19 cellular contexts compared by ENCODE assay signal in the genomic region with DNA sequence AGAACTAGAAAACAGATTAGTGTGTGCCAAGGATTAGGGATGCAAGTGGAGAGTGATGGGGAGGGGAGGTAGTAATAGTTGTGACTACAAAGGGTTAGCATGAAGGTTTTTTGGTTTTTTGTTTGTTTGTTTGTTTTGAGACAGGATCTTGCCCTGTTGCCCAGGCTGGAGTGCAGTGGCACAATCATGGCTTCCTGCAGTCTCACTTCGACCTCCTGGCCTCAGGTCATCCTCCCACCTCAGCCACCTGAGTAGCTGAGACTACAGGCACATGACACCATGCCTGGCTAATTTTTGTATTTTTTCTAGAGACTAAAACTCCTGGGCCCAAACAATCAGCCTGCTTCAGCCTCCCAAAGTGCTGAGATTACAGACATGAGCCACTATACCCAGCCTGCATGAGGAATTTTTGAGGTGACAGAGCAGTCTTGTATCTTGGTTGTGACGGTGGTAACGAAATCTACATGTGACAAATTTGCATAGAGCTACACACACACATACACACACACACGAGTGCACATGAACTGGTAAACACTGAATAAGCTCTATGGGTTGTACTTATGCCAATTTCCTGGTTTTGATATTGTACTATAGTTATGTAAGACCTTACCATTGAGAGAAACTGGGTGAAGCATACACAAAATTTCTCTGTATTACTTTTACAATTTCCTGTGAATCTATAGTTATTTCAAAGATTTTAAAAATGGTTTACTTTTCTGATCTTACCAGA. TPM values are rescaled to one million over a fixed set of nuclear protein-coding genes. Genes with fewer than 3 reads are reported as not detected.
DNase-seq lines count a peak whose midpoint lies in the region; ATAC-seq and TF ChIP-seq lines count a peak whose summit lies in the region.
"Had no signal": no experiment of that assay in that cellular context is flagged by ENCODE, and none has a peak within 500 bp of the region (broad histone marks: within the 10 kb centered on the region; RNA-seq: fewer than 3 reads in every experiment).

No MANE protein-coding gene starts in this region.

- TF ChIP-seq CTCF in LNCaP clone FGC (IDR thresholded peaks at IDR 0.05; ENCODE audit: control insufficient read depth, extremely low read depth, insufficient read depth) (no peak), right lobe of liver (IDR thresholded peaks at IDR 0.05) (no peak), parathyroid adenoma (IDR thresholded peaks at IDR 0.05) (no peak), MM.1S (IDR thresholded peaks at IDR 0.05; ENCODE audit: low read length) (no peak)

- H3K27ac ChIP-seq in right lobe of liver: peak overlapping the region in 2 of 3 donors; percentile 1 to 12
- H3K27ac ChIP-seq in parathyroid adenoma: no peak overlapping the region
- H3K27ac ChIP-seq in MM.1S (ENCODE audit: low read length): no peak overlapping the region

- no peak for TF ChIP-seq POLR2A in right lobe of liver (IDR thresholded peaks at IDR 0.05)

- H3K36me3 ChIP-seq in right lobe of liver (no peaks in the 10 kb centered on the region), parathyroid adenoma (ENCODE audit: control insufficient read depth, insufficient read depth, low read length) (no peaks in the 10 kb centered on the region), MM.1S (replicated peaks; ENCODE audit: insufficient read depth, low read length) (no peaks in the 10 kb centered on the region)
- H3K36me3 ChIP-seq: BE2C had no signal

- peaks cover 0 to 56% (median 22%) of the 10 kb centered on the region in 4 donors for H3K4me1 ChIP-seq in right lobe of liver
- peaks cover 8% of the 10 kb centered on the region for H3K4me1 ChIP-seq in parathyroid adenoma
- no peaks in the 10 kb centered on the region for H3K4me1 ChIP-seq in MM.1S (ENCODE audit: low read length)

- intact Hi-C loops in right lobe of liver (cut with DNase I): no loop called here

- peak; percentile 22 for ATAC-seq in esophagus mucosa
- peak; percentile 41 to 81 (median 66) for ATAC-seq in right lobe of liver
- no peak for ATAC-seq in GM21528 (IDR thresholded peaks at IDR 0.05; ENCODE audit: low FRiP score, unreplicated experiment)
- ATAC-seq: HCT116 had no signal

- H3K9me3 ChIP-seq in right lobe of liver: no peaks in the 10 kb centered on the region
- H3K9me3 ChIP-seq in parathyroid adenoma (ENCODE audit: control insufficient read depth, low read length): no peaks in the 10 kb centered on the region
- no peaks in the 10 kb centered on the region for H3K9me3 ChIP-seq in MM.1S (replicated peaks; ENCODE audit: insufficient read depth, low read length)
- H3K9me3 ChIP-seq: BE2C had no signal

- H2AFZ ChIP-seq in parathyroid adenoma (peak overlapping the region; percentile 53), MM.1S (ENCODE audit: low read length) (no peak overlapping the region)

- no peaks in the 10 kb centered on the region for H3F3A ChIP-seq in MM.1S (ENCODE audit: insufficient read depth, low read length)

- H3K4me3 ChIP-seq in LNCaP clone FGC (ENCODE audit: low read depth, low read length) (no peak overlapping the region), right lobe of liver (no peak overlapping the region), parathyroid adenoma (ENCODE audit: low read depth, low read length) (no peak overlapping the region), MM.1S (ENCODE audit: low read length) (no peak overlapping the region)

- no peaks in the 10 kb centered on the region for H3K9me2 ChIP-seq in MM.1S (replicated peaks; ENCODE audit: insufficient read depth, low read length)

- WGBS in right lobe of liver (ENCODE audit: insufficient coverage, low coverage, low lambda C conversion rate, missing lambda C conversion rate): 31% methylated on average over 4 of the region's 4 CpGs

- H3K79me2 ChIP-seq in parathyroid adenoma: no peaks in the 10 kb centered on the region
- no peaks in the 10 kb centered on the region for H3K79me2 ChIP-seq in MM.1S (ENCODE audit: low read length)

- H3K27me3 ChIP-seq in right lobe of liver (no peaks in the 10 kb centered on the region), parathyroid adenoma (ENCODE audit: control insufficient read depth, insufficient read depth, low read length) (no peaks in the 10 kb centered on the region), MM.1S (replicated peaks; ENCODE audit: insufficient read depth, low read length) (no peaks in the 10 kb centered on the region)
- H3K27me3 ChIP-seq: BE2C had no signal

- peak; percentile 23 for DNase-seq in LNCaP clone FGC (ENCODE audit: low read depth)
- no peak for DNase-seq in right lobe of liver
- no peak for DNase-seq in EL
- DNase-seq in MM.1S: no peak
- DNase-seq: BE2C; C1 segment of cervical spinal cord; CD4-positive, CD25-positive, alpha-beta regulatory T cell; CD8-positive, alpha-beta memory T cell; COR-L47; DMS 273 treated with DMSO at 0.1 percent for 48 hours; DMS53; DND-41; GOT3; H7; HFFc6 had no signal

- no peak overlapping the region for H3K4me2 ChIP-seq in parathyroid adenoma (ENCODE audit: low read length)
- no peak overlapping the region for H3K4me2 ChIP-seq in MM.1S (ENCODE audit: low read depth, low read length)

- H3K9ac ChIP-seq in parathyroid adenoma (no peak overlapping the region), MM.1S (ENCODE audit: low read length) (no peak overlapping the region)

- no peaks in the 10 kb centered on the region for H4K20me1 ChIP-seq in MM.1S (ENCODE audit: insufficient read depth, low read length)

RNA-seq across cellular contexts. Expression of a gene that starts 59.6 kb away (rescaled TPM):
- 34.6 TPM for total RNA-seq in esophagus mucosa
- total RNA-seq in right lobe of liver: 10 to 100 TPM; 36.5 to 74.5 (median 61.9) TPM
- total RNA-seq: CD4-positive, CD25-positive, alpha-beta regulatory T cell had no signal

Comparison
In these comparisons a context has a peak if more than half of its experiments do, and no peak if none do; other contexts are left out.
1. H3K27ac ChIP-seq: peak in right lobe of liver (2 of 3); none in parathyroid adenoma (single experiment) and MM.1S (single experiment).